Comparison of ENCODE assay signal across 1 cellular context in the genomic region with DNA sequence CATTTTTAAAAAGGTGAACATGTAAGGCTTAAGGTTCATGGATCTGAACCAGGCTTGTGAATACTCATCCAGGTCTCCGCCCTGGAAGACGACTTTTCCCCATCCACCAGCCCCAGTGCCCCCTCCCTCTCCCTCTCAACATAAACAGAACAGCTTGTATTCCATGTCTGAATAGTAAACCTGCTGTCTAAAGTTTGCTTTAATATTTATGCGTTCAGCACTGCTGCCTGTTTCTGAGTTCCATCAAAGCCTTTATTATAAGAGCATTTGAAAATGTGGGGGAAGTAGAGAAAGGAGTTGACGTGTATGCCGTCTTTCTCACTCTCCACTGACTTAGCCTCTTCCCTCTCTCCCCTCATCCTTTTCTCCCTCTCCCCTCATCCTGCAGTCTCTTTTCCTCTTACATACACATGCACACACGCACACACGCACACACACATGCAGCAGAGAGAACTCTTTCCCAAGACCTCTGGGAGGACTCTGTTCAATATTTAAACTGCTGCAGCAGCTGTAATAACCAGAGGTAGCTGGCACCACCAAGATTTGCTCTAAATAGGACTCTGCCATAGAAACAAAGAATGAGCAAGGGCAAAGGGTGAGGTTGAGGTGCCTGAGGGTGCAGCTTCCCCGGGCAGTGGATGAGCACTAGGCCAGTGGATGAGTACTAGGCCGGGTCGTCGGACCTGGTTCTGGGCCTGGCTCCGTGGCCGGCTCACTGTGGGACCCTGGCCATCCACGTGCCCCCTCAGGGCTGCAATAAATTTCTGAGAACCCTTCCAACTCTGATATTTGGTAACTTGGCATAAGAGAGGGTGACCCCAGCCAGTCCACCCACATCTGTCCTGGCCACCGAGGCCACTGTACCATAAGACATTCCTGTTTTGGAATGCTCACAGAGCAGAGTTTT.
TF ChIP-seq lines count a peak whose summit lies in the region.

No MANE protein-coding gene starts in this region.

TF ChIP-seq in HepG2, 621 proteins besides CTCF, POLR2A, EP300 and RAD21:
- TF ChIP-seq, protein P1, sequence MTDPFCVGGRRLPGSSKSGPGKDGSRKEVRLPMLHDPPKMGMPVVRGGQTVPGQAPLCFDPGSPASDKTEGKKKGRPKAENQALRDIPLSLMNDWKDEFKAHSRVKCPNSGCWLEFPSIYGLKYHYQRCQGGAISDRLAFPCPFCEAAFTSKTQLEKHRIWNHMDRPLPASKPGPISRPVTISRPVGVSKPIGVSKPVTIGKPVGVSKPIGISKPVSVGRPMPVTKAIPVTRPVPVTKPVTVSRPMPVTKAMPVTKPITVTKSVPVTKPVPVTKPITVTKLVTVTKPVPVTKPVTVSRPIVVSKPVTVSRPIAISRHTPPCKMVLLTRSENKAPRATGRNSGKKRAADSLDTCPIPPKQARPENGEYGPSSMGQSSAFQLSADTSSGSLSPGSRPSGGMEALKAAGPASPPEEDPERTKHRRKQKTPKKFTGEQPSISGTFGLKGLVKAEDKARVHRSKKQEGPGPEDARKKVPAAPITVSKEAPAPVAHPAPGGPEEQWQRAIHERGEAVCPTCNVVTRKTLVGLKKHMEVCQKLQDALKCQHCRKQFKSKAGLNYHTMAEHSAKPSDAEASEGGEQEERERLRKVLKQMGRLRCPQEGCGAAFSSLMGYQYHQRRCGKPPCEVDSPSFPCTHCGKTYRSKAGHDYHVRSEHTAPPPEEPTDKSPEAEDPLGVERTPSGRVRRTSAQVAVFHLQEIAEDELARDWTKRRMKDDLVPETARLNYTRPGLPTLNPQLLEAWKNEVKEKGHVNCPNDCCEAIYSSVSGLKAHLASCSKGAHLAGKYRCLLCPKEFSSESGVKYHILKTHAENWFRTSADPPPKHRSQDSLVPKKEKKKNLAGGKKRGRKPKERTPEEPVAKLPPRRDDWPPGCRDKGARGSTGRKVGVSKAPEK (CRISPR knock-in tag; IDR thresholded peaks at IDR 0.05; ENCODE audit: borderline replicate concordance): no peak
- TF ChIP-seq, protein P2, sequence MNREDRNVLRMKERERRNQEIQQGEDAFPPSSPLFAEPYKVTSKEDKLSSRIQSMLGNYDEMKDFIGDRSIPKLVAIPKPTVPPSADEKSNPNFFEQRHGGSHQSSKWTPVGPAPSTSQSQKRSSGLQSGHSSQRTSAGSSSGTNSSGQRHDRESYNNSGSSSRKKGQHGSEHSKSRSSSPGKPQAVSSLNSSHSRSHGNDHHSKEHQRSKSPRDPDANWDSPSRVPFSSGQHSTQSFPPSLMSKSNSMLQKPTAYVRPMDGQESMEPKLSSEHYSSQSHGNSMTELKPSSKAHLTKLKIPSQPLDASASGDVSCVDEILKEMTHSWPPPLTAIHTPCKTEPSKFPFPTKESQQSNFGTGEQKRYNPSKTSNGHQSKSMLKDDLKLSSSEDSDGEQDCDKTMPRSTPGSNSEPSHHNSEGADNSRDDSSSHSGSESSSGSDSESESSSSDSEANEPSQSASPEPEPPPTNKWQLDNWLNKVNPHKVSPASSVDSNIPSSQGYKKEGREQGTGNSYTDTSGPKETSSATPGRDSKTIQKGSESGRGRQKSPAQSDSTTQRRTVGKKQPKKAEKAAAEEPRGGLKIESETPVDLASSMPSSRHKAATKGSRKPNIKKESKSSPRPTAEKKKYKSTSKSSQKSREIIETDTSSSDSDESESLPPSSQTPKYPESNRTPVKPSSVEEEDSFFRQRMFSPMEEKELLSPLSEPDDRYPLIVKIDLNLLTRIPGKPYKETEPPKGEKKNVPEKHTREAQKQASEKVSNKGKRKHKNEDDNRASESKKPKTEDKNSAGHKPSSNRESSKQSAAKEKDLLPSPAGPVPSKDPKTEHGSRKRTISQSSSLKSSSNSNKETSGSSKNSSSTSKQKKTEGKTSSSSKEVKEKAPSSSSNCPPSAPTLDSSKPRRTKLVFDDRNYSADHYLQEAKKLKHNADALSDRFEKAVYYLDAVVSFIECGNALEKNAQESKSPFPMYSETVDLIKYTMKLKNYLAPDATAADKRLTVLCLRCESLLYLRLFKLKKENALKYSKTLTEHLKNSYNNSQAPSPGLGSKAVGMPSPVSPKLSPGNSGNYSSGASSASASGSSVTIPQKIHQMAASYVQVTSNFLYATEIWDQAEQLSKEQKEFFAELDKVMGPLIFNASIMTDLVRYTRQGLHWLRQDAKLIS (CRISPR knock-in tag; IDR thresholded peaks at IDR 0.05): no peak
- TF ChIP-seq ZFYVE20 (CRISPR knock-in tag; IDR thresholded peaks at IDR 0.05; ENCODE audit: borderline replicate concordance, low read depth) (no peak), ZBTB7B (CRISPR knock-in tag; IDR thresholded peaks at IDR 0.05) (no peak), GPN1 (CRISPR knock-in tag; IDR thresholded peaks at IDR 0.05; ENCODE audit: borderline replicate concordance) (no peak), JDP2 (CRISPR knock-in tag; IDR thresholded peaks at IDR 0.05; ENCODE audit: borderline replicate concordance) (no peak), HHEX (CRISPR knock-in tag; IDR thresholded peaks at IDR 0.05) (no peak), CEBPG (CRISPR knock-in tag; IDR thresholded peaks at IDR 0.05) (no peak), ZNF589 (CRISPR knock-in tag; conservative IDR thresholded peaks at IDR 0.05) (no peak)
- TF ChIP-seq, protein P3, sequence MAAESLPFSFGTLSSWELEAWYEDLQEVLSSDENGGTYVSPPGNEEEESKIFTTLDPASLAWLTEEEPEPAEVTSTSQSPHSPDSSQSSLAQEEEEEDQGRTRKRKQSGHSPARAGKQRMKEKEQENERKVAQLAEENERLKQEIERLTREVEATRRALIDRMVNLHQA (CRISPR knock-in tag; IDR thresholded peaks at IDR 0.05): no peak
